Comparison of ENCODE assay signal across 1 cellular context in the genomic region with DNA sequence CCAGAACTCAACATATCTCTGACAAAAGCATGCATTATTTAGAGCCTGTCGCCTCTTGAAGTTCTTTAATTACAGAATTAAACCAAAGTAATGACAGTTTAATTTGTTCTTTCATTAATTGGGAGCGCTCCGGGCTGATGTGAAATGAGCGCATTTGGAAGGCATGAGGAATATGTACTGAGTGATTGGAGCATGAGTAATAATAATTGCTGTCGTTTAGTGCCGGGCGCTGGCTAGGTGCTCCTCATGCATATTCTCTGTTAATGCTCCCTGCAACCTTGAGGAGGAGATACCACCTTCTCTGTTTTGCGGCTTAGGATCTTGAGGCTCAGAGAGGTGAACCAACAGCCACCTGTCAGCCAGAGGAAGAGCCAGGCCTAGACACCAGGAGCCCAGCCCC.
TF ChIP-seq lines count a peak whose summit lies in the region.

No MANE protein-coding gene starts in this region.

TF ChIP-seq in SK-N-SH, 30 proteins besides CTCF, POLR2A, EP300 and RAD21 (continued from another document):
- TF ChIP-seq, protein P1, sequence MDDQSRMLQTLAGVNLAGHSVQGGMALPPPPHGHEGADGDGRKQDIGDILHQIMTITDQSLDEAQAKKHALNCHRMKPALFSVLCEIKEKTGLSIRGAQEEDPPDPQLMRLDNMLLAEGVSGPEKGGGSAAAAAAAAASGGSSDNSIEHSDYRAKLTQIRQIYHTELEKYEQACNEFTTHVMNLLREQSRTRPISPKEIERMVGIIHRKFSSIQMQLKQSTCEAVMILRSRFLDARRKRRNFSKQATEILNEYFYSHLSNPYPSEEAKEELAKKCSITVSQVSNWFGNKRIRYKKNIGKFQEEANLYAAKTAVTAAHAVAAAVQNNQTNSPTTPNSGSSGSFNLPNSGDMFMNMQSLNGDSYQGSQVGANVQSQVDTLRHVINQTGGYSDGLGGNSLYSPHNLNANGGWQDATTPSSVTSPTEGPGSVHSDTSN (IDR thresholded peaks at IDR 0.05), result 0 out of 2 replicates have a peak, but pooled peaks have one; percentile 32
